9 cellular contexts compared by ENCODE assay signal in the genomic region with DNA sequence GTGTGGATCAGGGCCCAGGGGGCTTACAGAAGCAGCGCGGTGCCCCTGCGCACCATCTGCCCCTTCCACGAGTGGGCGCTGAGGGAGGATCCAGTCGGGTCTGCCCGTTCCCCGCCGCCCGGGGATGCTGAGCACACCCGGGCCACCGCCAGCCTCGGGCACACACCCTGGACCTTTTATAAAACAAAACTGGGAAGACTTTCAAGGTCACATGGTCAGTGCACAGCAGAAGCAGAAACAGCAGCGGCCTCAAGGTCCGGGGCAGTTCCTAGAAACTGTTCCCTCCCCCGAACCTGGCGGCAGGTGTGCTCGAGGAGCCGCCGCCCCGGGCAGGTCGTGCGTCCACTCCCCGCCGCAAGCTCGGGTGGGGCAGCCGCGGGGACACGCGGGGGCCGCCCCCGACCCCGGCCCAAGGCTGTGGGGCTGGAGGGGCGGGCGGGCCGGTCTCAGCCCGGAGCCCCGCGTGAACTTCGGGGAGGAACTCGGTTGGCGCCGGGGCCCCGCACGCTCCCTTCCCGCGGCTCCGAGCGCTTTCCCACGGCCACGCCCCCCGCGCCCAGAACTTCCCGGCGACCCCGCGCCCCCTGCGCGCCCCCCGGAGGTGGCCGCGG. TPM values are rescaled to one million over a fixed set of nuclear protein-coding genes. Genes with fewer than 3 reads are reported as not detected.
A peak's percentile ranks its signal among the peaks of the same experiment; 100 is the strongest.
DNase-seq lines count a peak whose midpoint lies in the region; ATAC-seq and TF ChIP-seq lines count a peak whose summit lies in the region.
"Had no signal": no experiment of that assay in that cellular context is flagged by ENCODE, and none has a peak within 500 bp of the region (broad histone marks: within the 10 kb centered on the region; RNA-seq: fewer than 3 reads in every experiment).

No MANE protein-coding gene starts in this region.

- no peaks in the 10 kb centered on the region for H3K9me3 Mint-ChIP-seq in chondrocyte (ENCODE audit: low read depth)
- H3K9me3 Mint-ChIP-seq: activated naive CD4-positive, alpha-beta T cell treated with anti-CD3 and anti-CD28 coated beads, Interleukin-2, amount 50 U/mL, for 72 hours had no signal

- peak overlapping the region; percentile 69; the same call in 1 of the 2 replicates for H2AFZ ChIP-seq in OCI-LY3 (ENCODE audit: low read depth, low read length)

- peak overlapping the region; percentile 84 for H3K4me2 ChIP-seq in OCI-LY3 (ENCODE audit: low read length)

- H3K4me3 ChIP-seq in OCI-LY3 (ENCODE audit: low read length): peak overlapping the region; percentile 80

- no peak overlapping the region for H3K27ac ChIP-seq in OCI-LY3 (ENCODE audit: low read length)

- peaks cover 12% of the 10 kb centered on the region for H3K4me1 Mint-ChIP-seq in chondrocyte (ENCODE audit: low read depth)

- no peaks in the 10 kb centered on the region for H3K36me3 ChIP-seq in OCI-LY3 (replicated peaks; ENCODE audit: low read depth, low read length)

- peak; percentile 17 for TF ChIP-seq CTCF in OCI-LY3 (IDR thresholded peaks at IDR 0.05; ENCODE audit: low read depth, low read length)
- TF ChIP-seq CTCF in chondrocyte (IDR thresholded peaks at IDR 0.05): peak; percentile 67

- peaks cover 3% of the 10 kb centered on the region for H3K27me3 Mint-ChIP-seq in chondrocyte (ENCODE audit: low read depth)

- H3K27ac Mint-ChIP-seq in chondrocyte (ENCODE audit: unreplicated experiment): peak overlapping the region; percentile 63
- H3K27ac Mint-ChIP-seq: activated naive CD4-positive, alpha-beta T cell treated with anti-CD3 and anti-CD28 coated beads, Interleukin-2, amount 50 U/mL, for 72 hours had no signal

- peak overlapping the region; percentile 27; the same call in 1 of the 2 replicates for H3K9ac ChIP-seq in OCI-LY3 (ENCODE audit: low read length)

- no peaks in the 10 kb centered on the region for H3K9me3 ChIP-seq in OCI-LY3 (ENCODE audit: insufficient read depth, low read length)

- ATAC-seq in stimulated activated naive CD8-positive, alpha-beta T cell treated with anti-CD3 and anti-CD28 coated beads, Interleukin-15, Interleukin-2, amounts not matched to agents 100 U/mL and 50 U/mL, for 24 hours: peak; percentile 9
- ATAC-seq in GM18868 (IDR thresholded peaks at IDR 0.05; ENCODE audit: unreplicated experiment): no peak

- H3K4me1 ChIP-seq in OCI-LY3 (ENCODE audit: low read length): peaks cover 7% of the 10 kb centered on the region; the same call in 1 of the 2 replicates

- H3K27me3 ChIP-seq in OCI-LY3 (ENCODE audit: low read depth, low read length): peaks cover 7% of the 10 kb centered on the region

- peak overlapping the region; percentile 76 for H3K4me3 Mint-ChIP-seq in chondrocyte (ENCODE audit: unreplicated experiment)

- peak; percentile 6 for DNase-seq in NCI-H510A treated with DMSO at 0.1 percent for 48 hours (lab: John Stamatoyannopoulos, UW)
- no peak for DNase-seq in NCI-H510A (lab: John Stamatoyannopoulos, UW)
- no peak for DNase-seq in chondrocyte (ENCODE audit: low spot score)
- peak; percentile 53 for DNase-seq in kidney tubule cell (ENCODE audit: low spot score)
- DNase-seq in stimulated activated naive CD8-positive, alpha-beta T cell treated with anti-CD3 and anti-CD28 coated beads, Interleukin-15, Interleukin-2, amounts not matched to agents 100 U/mL and 50 U/mL, for 24 hours: no peak
- no peak for DNase-seq in stimulated activated CD4-positive, alpha-beta T cell treated with anti-CD3 and anti-CD28 coated beads, Interleukin-2, amount 100 ng/mL, for 24 hours

- H3K36me3 Mint-ChIP-seq in chondrocyte (ENCODE audit: low read depth): no peaks in the 10 kb centered on the region

- no peaks in the 10 kb centered on the region for H3K79me2 ChIP-seq in OCI-LY3 (ENCODE audit: low read length)

- H4K20me1 ChIP-seq in OCI-LY3 (ENCODE audit: insufficient read depth, low read length): no peaks in the 10 kb centered on the region

RNA-seq across cellular contexts. Expression of gene PPP1R26, which starts 0.6 kb away (rescaled TPM):
- total RNA-seq in chondrocyte: 9.1 to 19.6 TPM (median 19.5 TPM) in 3 replicates

RNA-seq across cellular contexts. Expression of gene MRPS2, which starts 21.5 kb away (rescaled TPM):
- 22.7 to 24.6 TPM (median 24.4 TPM) in 3 replicates for total RNA-seq in chondrocyte

RNA-seq across cellular contexts. Expression of gene LCN1, which starts 42.3 kb away (rescaled TPM):
- total RNA-seq in chondrocyte: 0.60 TPM in 1 of 3 replicates, not detected in the others
- total RNA-seq: activated naive CD4-positive, alpha-beta T cell treated with anti-CD3 and anti-CD28 coated beads, Interleukin-2, amount 50 U/mL, for 72 hours had no signal

Comparison
In these comparisons a context has a peak if more than half of its experiments do, and no peak if none do; other contexts are left out.
1. DNase-seq: peak in NCI-H510A treated with DMSO at 0.1 percent for 48 hours (single experiment) and kidney tubule cell (single experiment); none in NCI-H510A (single experiment), chondrocyte (single experiment), stimulated activated naive CD8-positive, alpha-beta T cell treated with anti-CD3 and anti-CD28 coated beads, Interleukin-15, Interleukin-2, amounts not matched to agents 100 U/mL and 50 U/mL, for 24 hours (single experiment) and stimulated activated CD4-positive, alpha-beta T cell treated with anti-CD3 and anti-CD28 coated beads, Interleukin-2, amount 100 ng/mL, for 24 hours (0 of 2).